1 cellular context compared by ENCODE assay signal in the genomic region with DNA sequence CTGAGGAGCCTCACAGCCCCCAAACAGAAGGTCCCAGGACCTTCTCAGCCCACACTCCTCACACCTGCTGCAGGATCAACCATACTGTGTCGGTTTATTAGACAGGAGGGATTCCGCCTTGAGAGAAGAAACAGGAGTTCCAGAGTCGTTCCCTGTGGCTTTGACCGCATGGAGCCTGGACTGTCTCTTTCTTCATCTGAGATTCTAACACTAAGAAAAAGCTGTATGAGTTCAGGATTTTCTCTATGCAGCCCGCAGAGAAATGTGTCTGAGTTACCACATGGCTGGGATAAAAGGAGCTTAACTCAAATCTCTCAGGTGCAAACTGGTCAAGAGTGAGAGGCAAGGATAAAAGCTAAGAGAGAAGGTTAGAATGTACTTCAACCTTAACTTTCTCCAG.
TF ChIP-seq lines count a peak whose summit lies in the region.

No MANE protein-coding gene starts in this region.

TF ChIP-seq in WTC11, 78 proteins besides CTCF, POLR2A, EP300 and RAD21 (continued from another document):
- TF ChIP-seq, protein P1, sequence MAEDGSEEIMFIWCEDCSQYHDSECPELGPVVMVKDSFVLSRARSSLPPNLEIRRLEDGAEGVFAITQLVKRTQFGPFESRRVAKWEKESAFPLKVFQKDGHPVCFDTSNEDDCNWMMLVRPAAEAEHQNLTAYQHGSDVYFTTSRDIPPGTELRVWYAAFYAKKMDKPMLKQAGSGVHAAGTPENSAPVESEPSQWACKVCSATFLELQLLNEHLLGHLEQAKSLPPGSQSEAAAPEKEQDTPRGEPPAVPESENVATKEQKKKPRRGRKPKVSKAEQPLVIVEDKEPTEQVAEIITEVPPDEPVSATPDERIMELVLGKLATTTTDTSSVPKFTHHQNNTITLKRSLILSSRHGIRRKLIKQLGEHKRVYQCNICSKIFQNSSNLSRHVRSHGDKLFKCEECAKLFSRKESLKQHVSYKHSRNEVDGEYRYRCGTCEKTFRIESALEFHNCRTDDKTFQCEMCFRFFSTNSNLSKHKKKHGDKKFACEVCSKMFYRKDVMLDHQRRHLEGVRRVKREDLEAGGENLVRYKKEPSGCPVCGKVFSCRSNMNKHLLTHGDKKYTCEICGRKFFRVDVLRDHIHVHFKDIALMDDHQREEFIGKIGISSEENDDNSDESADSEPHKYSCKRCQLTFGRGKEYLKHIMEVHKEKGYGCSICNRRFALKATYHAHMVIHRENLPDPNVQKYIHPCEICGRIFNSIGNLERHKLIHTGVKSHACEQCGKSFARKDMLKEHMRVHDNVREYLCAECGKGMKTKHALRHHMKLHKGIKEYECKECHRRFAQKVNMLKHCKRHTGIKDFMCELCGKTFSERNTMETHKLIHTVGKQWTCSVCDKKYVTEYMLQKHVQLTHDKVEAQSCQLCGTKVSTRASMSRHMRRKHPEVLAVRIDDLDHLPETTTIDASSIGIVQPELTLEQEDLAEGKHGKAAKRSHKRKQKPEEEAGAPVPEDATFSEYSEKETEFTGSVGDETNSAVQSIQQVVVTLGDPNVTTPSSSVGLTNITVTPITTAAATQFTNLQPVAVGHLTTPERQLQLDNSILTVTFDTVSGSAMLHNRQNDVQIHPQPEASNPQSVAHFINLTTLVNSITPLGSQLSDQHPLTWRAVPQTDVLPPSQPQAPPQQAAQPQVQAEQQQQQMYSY (CRISPR knock-in tag; IDR thresholded peaks at IDR 0.05): no peak
- TF ChIP-seq NR1H2 (CRISPR knock-in tag; IDR thresholded peaks at IDR 0.05) (no peak), HMGA2 (CRISPR knock-in tag; IDR thresholded peaks at IDR 0.05) (no peak), IRF2 (CRISPR knock-in tag; IDR thresholded peaks at IDR 0.05; ENCODE audit: borderline replicate concordance, low read depth) (no peak), RORB (CRISPR knock-in tag; IDR thresholded peaks at IDR 0.05) (no peak), PRRX2 (CRISPR knock-in tag; IDR thresholded peaks at IDR 0.05) (no peak), ESRRA (CRISPR knock-in tag; IDR thresholded peaks at IDR 0.05; ENCODE audit: borderline replicate concordance) (no peak)
- TF ChIP-seq, protein P2, sequence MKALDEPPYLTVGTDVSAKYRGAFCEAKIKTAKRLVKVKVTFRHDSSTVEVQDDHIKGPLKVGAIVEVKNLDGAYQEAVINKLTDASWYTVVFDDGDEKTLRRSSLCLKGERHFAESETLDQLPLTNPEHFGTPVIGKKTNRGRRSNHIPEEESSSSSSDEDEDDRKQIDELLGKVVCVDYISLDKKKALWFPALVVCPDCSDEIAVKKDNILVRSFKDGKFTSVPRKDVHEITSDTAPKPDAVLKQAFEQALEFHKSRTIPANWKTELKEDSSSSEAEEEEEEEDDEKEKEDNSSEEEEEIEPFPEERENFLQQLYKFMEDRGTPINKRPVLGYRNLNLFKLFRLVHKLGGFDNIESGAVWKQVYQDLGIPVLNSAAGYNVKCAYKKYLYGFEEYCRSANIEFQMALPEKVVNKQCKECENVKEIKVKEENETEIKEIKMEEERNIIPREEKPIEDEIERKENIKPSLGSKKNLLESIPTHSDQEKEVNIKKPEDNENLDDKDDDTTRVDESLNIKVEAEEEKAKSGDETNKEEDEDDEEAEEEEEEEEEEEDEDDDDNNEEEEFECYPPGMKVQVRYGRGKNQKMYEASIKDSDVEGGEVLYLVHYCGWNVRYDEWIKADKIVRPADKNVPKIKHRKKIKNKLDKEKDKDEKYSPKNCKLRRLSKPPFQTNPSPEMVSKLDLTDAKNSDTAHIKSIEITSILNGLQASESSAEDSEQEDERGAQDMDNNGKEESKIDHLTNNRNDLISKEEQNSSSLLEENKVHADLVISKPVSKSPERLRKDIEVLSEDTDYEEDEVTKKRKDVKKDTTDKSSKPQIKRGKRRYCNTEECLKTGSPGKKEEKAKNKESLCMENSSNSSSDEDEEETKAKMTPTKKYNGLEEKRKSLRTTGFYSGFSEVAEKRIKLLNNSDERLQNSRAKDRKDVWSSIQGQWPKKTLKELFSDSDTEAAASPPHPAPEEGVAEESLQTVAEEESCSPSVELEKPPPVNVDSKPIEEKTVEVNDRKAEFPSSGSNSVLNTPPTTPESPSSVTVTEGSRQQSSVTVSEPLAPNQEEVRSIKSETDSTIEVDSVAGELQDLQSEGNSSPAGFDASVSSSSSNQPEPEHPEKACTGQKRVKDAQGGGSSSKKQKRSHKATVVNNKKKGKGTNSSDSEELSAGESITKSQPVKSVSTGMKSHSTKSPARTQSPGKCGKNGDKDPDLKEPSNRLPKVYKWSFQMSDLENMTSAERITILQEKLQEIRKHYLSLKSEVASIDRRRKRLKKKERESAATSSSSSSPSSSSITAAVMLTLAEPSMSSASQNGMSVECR (CRISPR knock-in tag; IDR thresholded peaks at IDR 0.05; ENCODE audit: borderline replicate concordance): no peak
- TF ChIP-seq, protein P3, sequence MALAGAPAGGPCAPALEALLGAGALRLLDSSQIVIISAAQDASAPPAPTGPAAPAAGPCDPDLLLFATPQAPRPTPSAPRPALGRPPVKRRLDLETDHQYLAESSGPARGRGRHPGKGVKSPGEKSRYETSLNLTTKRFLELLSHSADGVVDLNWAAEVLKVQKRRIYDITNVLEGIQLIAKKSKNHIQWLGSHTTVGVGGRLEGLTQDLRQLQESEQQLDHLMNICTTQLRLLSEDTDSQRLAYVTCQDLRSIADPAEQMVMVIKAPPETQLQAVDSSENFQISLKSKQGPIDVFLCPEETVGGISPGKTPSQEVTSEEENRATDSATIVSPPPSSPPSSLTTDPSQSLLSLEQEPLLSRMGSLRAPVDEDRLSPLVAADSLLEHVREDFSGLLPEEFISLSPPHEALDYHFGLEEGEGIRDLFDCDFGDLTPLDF (CRISPR knock-in tag; IDR thresholded peaks at IDR 0.05): no peak
- TF ChIP-seq, protein P4, sequence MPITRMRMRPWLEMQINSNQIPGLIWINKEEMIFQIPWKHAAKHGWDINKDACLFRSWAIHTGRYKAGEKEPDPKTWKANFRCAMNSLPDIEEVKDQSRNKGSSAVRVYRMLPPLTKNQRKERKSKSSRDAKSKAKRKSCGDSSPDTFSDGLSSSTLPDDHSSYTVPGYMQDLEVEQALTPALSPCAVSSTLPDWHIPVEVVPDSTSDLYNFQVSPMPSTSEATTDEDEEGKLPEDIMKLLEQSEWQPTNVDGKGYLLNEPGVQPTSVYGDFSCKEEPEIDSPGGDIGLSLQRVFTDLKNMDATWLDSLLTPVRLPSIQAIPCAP (CRISPR knock-in tag; IDR thresholded peaks at IDR 0.05): no peak
- TF ChIP-seq, protein P5, sequence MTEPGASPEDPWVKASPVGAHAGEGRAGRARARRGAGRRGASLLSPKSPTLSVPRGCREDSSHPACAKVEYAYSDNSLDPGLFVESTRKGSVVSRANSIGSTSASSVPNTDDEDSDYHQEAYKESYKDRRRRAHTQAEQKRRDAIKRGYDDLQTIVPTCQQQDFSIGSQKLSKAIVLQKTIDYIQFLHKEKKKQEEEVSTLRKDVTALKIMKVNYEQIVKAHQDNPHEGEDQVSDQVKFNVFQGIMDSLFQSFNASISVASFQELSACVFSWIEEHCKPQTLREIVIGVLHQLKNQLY (CRISPR knock-in tag; IDR thresholded peaks at IDR 0.05): no peak
